In genomic region chr1:170698301-170698700, GRCh38 we compare ENCODE assay signal across 15 cellular contexts. TPM values are rescaled to one million over a fixed set of nuclear protein-coding genes. Genes with fewer than 3 reads are reported as not detected.
DNase-seq lines count a peak whose midpoint lies in the region; ATAC-seq and TF ChIP-seq lines count a peak whose summit lies in the region.
"Had no signal": no experiment of that assay in that cellular context is flagged by ENCODE, and none has a peak within 500 bp of the region (broad histone marks: within the 10 kb centered on the region; RNA-seq: fewer than 3 reads in every experiment).

No MANE protein-coding gene starts in this region.

- no peak for ATAC-seq in GM18867 (IDR thresholded peaks at IDR 0.05; ENCODE audit: unreplicated experiment)

- DNase-seq in activated CD4-positive, CD25-positive, alpha-beta regulatory T cell treated with anti-CD3 and anti-CD28 coated beads, Interleukin-2, amount 50 U/mL, for 72 hours, result no peak
- no peak for DNase-seq in activated CD4-positive, CD25-positive, alpha-beta regulatory T cell (lab: John Stamatoyannopoulos, UW)
- no peak for DNase-seq in activated CD4-positive, alpha-beta T cell treated with anti-CD3 and anti-CD28 coated beads for 48 hours
- DNase-seq: activated effector memory CD4-positive, alpha-beta T cell treated with Interleukin-2 at 50 U/mL for 16 hours; amniotic stem cell; GOT3; RPMI8226; stomach had no signal

- H3K9me2 ChIP-seq in Loucy (replicated peaks; ENCODE audit: low read depth, low read length), result no peaks in the 10 kb centered on the region

- H3K4me1 ChIP-seq in Loucy (ENCODE audit: insufficient read depth, low read length, poor library complexity, severe bottlenecking) (peaks cover 48% of the 10 kb centered on the region), skeletal muscle tissue (ENCODE audit: control insufficient read depth in 3 of 3, insufficient read depth in 3 of 3, low read length in 3 of 3) (peaks cover 31 to 51% (median 50%) of the 10 kb centered on the region in 3 donors)
- H3K4me1 ChIP-seq: stomach had no signal

- H3K36me3 ChIP-seq in Loucy (ENCODE audit: insufficient read depth, low read length) (no peaks in the 10 kb centered on the region), skeletal muscle tissue (ENCODE audit: control insufficient read depth in 3 of 3, insufficient read depth in 3 of 3, low read length in 3 of 3) (no peaks in the 10 kb centered on the region)
- H3K36me3 ChIP-seq: stomach had no signal

- H3K9me3 ChIP-seq in Loucy (ENCODE audit: insufficient read depth, low read depth, low read length), result no peaks in the 10 kb centered on the region
- no peaks in the 10 kb centered on the region for H3K9me3 ChIP-seq in skeletal muscle tissue (ENCODE audit: control insufficient read depth in 3 of 3, low read length in 3 of 3)
- H3K9me3 ChIP-seq: stomach had no signal

- H2AFZ ChIP-seq in Loucy (ENCODE audit: low read length), result peak overlapping the region; percentile 65; the same call in 1 of the 2 replicates

- TF ChIP-seq CTCF in Loucy (conservative IDR thresholded peaks at IDR 0.05; ENCODE audit: low read length), result no peak

- H3K27ac ChIP-seq in cingulate gyrus (ENCODE audit: low read depth, low read length) (peak overlapping the region; percentile 70), layer of hippocampus (ENCODE audit: low read depth, low read length) (peak overlapping the region; percentile 67), skeletal muscle tissue (ENCODE audit: low read depth, low read length) (peak overlapping the region; percentile 26)
- H3K27ac ChIP-seq: KMS-11 had no signal

- no peak overlapping the region for H3K4me2 ChIP-seq in Loucy (ENCODE audit: low read depth, low read length, poor library complexity, severe bottlenecking)
- H3K4me2 ChIP-seq: KMS-11 had no signal

- peaks cover 6% of the 10 kb centered on the region for H3F3A ChIP-seq in Loucy (ENCODE audit: low read depth)

- no peak overlapping the region for H3K4me3 ChIP-seq in Loucy (ENCODE audit: low read length, poor library complexity, severe bottlenecking)
- H3K4me3 ChIP-seq in skeletal muscle tissue (ENCODE audit: low read length in 3 of 3), result peak overlapping the region in 1 of 3 donors; percentile 8
- H3K4me3 ChIP-seq: stomach had no signal

- no peaks in the 10 kb centered on the region for H3K79me2 ChIP-seq in Loucy (ENCODE audit: insufficient read depth, low read length)

- H4K20me1 ChIP-seq in Loucy (ENCODE audit: insufficient read depth, low read length, poor library complexity, severe bottlenecking), result no peaks in the 10 kb centered on the region

- H3K9ac ChIP-seq in Loucy (ENCODE audit: low read depth, low read length, poor library complexity, severe bottlenecking) (peak overlapping the region; percentile 14), skeletal muscle tissue (ENCODE audit: low read depth in 1 of 3, low read length in 3 of 3) (peak overlapping the region in 2 of 3 donors; percentile 22 to 60)
- H3K9ac ChIP-seq: KMS-11 had no signal

- H3K27me3 ChIP-seq in Loucy (ENCODE audit: insufficient read depth, low read length, poor library complexity, severe bottlenecking) (no peaks in the 10 kb centered on the region), layer of hippocampus (ENCODE audit: control insufficient read depth, insufficient read depth, low read length) (no peaks in the 10 kb centered on the region), skeletal muscle tissue (ENCODE audit: control insufficient read depth in 3 of 3, insufficient read depth in 3 of 3, low read length in 3 of 3) (no peaks in the 10 kb centered on the region)
- H3K27me3 ChIP-seq: stomach had no signal

RNA-seq across cellular contexts. Expression of gene PRRX1, which starts 34.4 kb away (rescaled TPM):
- 127 TPM for total RNA-seq in skeletal muscle tissue
- total RNA-seq: T-helper 1 cell treated with Interleukin-12 subunit alpha and Interleukin-12 subunit beta and Interleukin-4 antibody, amounts not matched to agents 30 ng/mL and 1 ng/mL, for 36 hours had no signal
